ENCODE assay signal across 17 cellular contexts in genomic region chr19:35446194-35446593, GRCh38. TPM values are rescaled to one million over a fixed set of nuclear protein-coding genes. Genes with fewer than 3 reads are reported as not detected.
DNase-seq lines count a peak whose midpoint lies in the region; ATAC-seq and TF ChIP-seq lines count a peak whose summit lies in the region.
"Had no signal": no experiment of that assay in that cellular context is flagged by ENCODE, and none has a peak within 500 bp of the region (broad histone marks: within the 10 kb centered on the region; RNA-seq: fewer than 3 reads in every experiment).

No MANE protein-coding gene starts in this region.

- no peaks in the 10 kb centered on the region for H3K4me1 ChIP-seq in psoas muscle

- H3K4me3 ChIP-seq in psoas muscle, result no peak overlapping the region
- H3K4me3 ChIP-seq: heart left ventricle, transverse colon had no signal

- H3K4me3 Mint-ChIP-seq in activated CD8-positive, alpha-beta memory T cell treated with anti-CD3 and anti-CD28 coated beads, Interleukin-2, amount 10 ng/mL, durations not matched to agents 7 days and 5 days, result no peak overlapping the region
- peak overlapping the region; percentile 8 for H3K4me3 Mint-ChIP-seq in activated naive CD8-positive, alpha-beta T cell treated with anti-CD3 and anti-CD28 coated beads, Interleukin-2, amount 10 ng/mL, durations not matched to agents 7 days and 5 days
- H3K4me3 Mint-ChIP-seq: naive B cell had no signal

- peak; percentile 70 for DNase-seq in activated CD8-positive, alpha-beta memory T cell treated with anti-CD3 and anti-CD28 coated beads, Interleukin-2, amount 10 ng/mL, durations not matched to agents 7 days and 5 days
- DNase-seq in activated CD8-positive, alpha-beta memory T cell treated with anti-CD3 and anti-CD28 coated beads, Interleukin-2, amount 50 U/mL, for 4 hours, result no peak
- peak; percentile 81 for DNase-seq in NOMO-1 treated with DMSO at 0.1 percent for 48 hours (lab: John Stamatoyannopoulos, UW; ENCODE audit: unreplicated experiment)
- no peak for DNase-seq in activated naive CD8-positive, alpha-beta T cell treated with anti-CD3 and anti-CD28 coated beads, Interleukin-2, amount 10 ng/mL, durations not matched to agents 7 days and 5 days
- DNase-seq in stimulated activated CD8-positive, alpha-beta memory T cell treated with anti-CD3 and anti-CD28 coated beads, Interleukin-12 subunit alpha, Interleukin-12 subunit beta, amount 100 ng/mL, for 1 hour (ENCODE audit: low read depth), result peak; percentile 4
- DNase-seq in psoas muscle, result no peak
- DNase-seq: heart left ventricle, left cardiac atrium, naive B cell, NCI-H1048, NCI-H345, transverse colon had no signal

- peak overlapping the region; percentile 35 for H3K27ac Mint-ChIP-seq in activated CD8-positive, alpha-beta memory T cell treated with anti-CD3 and anti-CD28 coated beads, Interleukin-2, amount 10 ng/mL, durations not matched to agents 7 days and 5 days
- peak overlapping the region; percentile 9 for H3K27ac Mint-ChIP-seq in activated naive CD8-positive, alpha-beta T cell treated with anti-CD3 and anti-CD28 coated beads, Interleukin-2, amount 10 ng/mL, durations not matched to agents 7 days and 5 days

- WGBS in psoas muscle, 3 donors, result 66 to 75% (median 69%) methylated on average over 11 of the region's 11 CpGs

- H3K36me3 ChIP-seq in psoas muscle (ENCODE audit: insufficient read depth in 1 of 2, low read depth in 1 of 2), result no peaks in the 10 kb centered on the region
- H3K36me3 ChIP-seq: heart left ventricle, transverse colon had no signal

- peaks cover 47% of the 10 kb centered on the region for H3K4me1 Mint-ChIP-seq in activated CD8-positive, alpha-beta memory T cell treated with anti-CD3 and anti-CD28 coated beads, Interleukin-2, amount 10 ng/mL, durations not matched to agents 7 days and 5 days
- peaks cover 17% of the 10 kb centered on the region for H3K4me1 Mint-ChIP-seq in activated naive CD8-positive, alpha-beta T cell treated with anti-CD3 and anti-CD28 coated beads, Interleukin-2, amount 10 ng/mL, durations not matched to agents 7 days and 5 days

- peaks cover 0 to 3% (median 0%) of the 10 kb centered on the region in 3 donors for H3K27me3 ChIP-seq in psoas muscle (ENCODE audit: insufficient read depth in 3 of 3, low read length in 2 of 3)
- H3K27me3 ChIP-seq: transverse colon had no signal

- peaks cover 27% of the 10 kb centered on the region for H3K27me3 Mint-ChIP-seq in activated CD8-positive, alpha-beta memory T cell treated with anti-CD3 and anti-CD28 coated beads, Interleukin-2, amount 10 ng/mL, durations not matched to agents 7 days and 5 days
- peaks cover 35% of the 10 kb centered on the region for H3K27me3 Mint-ChIP-seq in activated naive CD8-positive, alpha-beta T cell treated with anti-CD3 and anti-CD28 coated beads, Interleukin-2, amount 10 ng/mL, durations not matched to agents 7 days and 5 days

- no peak for TF ChIP-seq CTCF in psoas muscle (IDR thresholded peaks at IDR 0.05)

- H3K36me3 Mint-ChIP-seq in activated CD8-positive, alpha-beta memory T cell treated with anti-CD3 and anti-CD28 coated beads, Interleukin-2, amount 10 ng/mL, durations not matched to agents 7 days and 5 days, result no peaks in the 10 kb centered on the region
- no peaks in the 10 kb centered on the region for H3K36me3 Mint-ChIP-seq in activated naive CD8-positive, alpha-beta T cell treated with anti-CD3 and anti-CD28 coated beads, Interleukin-2, amount 10 ng/mL, durations not matched to agents 7 days and 5 days
- H3K36me3 Mint-ChIP-seq: naive B cell had no signal

- POLR2A ChIA-PET in activated naive CD8-positive, alpha-beta T cell treated with anti-CD3 and anti-CD28 coated beads, Interleukin-2, amount 10 ng/mL, durations not matched to agents 7 days and 5 days (lab: Charles Lee), result no interaction called here

- ATAC-seq in activated CD8-positive, alpha-beta memory T cell treated with anti-CD3 and anti-CD28 coated beads, Interleukin-2, amount 10 ng/mL, durations not matched to agents 7 days and 5 days, result peak; percentile 94
- peak; percentile 56 for ATAC-seq in activated naive CD8-positive, alpha-beta T cell treated with anti-CD3 and anti-CD28 coated beads, Interleukin-2, amount 10 ng/mL, durations not matched to agents 7 days and 5 days (ENCODE audit: low read depth)
- ATAC-seq in HG03432 (IDR thresholded peaks at IDR 0.05; ENCODE audit: unreplicated experiment), result no peak
- no peak for ATAC-seq in HG03571 (IDR thresholded peaks at IDR 0.05; ENCODE audit: unreplicated experiment)
- no peak for ATAC-seq in psoas muscle
- ATAC-seq: left cardiac atrium had no signal

- no peaks in the 10 kb centered on the region for H3K9me3 Mint-ChIP-seq in activated CD8-positive, alpha-beta memory T cell treated with anti-CD3 and anti-CD28 coated beads, Interleukin-2, amount 10 ng/mL, durations not matched to agents 7 days and 5 days (ENCODE audit: low read depth)
- no peaks in the 10 kb centered on the region for H3K9me3 Mint-ChIP-seq in activated naive CD8-positive, alpha-beta T cell treated with anti-CD3 and anti-CD28 coated beads, Interleukin-2, amount 10 ng/mL, durations not matched to agents 7 days and 5 days
- H3K9me3 Mint-ChIP-seq: naive B cell had no signal

- H3K27ac ChIP-seq in psoas muscle, result no peak overlapping the region
- H3K27ac ChIP-seq: epithelial cell of prostate, transverse colon had no signal

- intact Hi-C loops in psoas muscle (cut with DNase I), result no loop called here

- H3K9me3 ChIP-seq in psoas muscle, result no peaks in the 10 kb centered on the region
- H3K9me3 ChIP-seq: heart left ventricle, transverse colon had no signal

- CTCF ChIA-PET in activated CD8-positive, alpha-beta memory T cell treated with anti-CD3 and anti-CD28 coated beads, Interleukin-2, amount 10 ng/mL, durations not matched to agents 7 days and 5 days (lab: Charles Lee), result interaction anchor here (0.5 to 1.7 kb wide), 5 partner anchors 11 to 111 kb away, joined by 3 to 5 read pairs (median 3); no protein-coding TSS in a partner anchor

RNA-seq across cellular contexts. Expression of gene FFAR2, which starts 1.9 kb away (rescaled TPM):
- total RNA-seq in activated CD8-positive, alpha-beta memory T cell treated with anti-CD3 and anti-CD28 coated beads, Interleukin-2, amount 10 ng/mL, durations not matched to agents 7 days and 5 days, result not detected
- not detected for total RNA-seq in activated naive CD8-positive, alpha-beta T cell treated with anti-CD3 and anti-CD28 coated beads, Interleukin-2, amount 10 ng/mL, durations not matched to agents 7 days and 5 days
- under 1 TPM in 3 of 4 donors, not detected in 1; 0.13 to 0.47 (median 0.41) TPM for total RNA-seq in psoas muscle
- polyA plus RNA-seq in psoas muscle, result under 1 TPM; 0.07 to 0.16 (median 0.08) TPM
- total RNA-seq: A673, bronchial epithelial cell had no signal

RNA-seq across cellular contexts. Expression of gene KRTDAP, which starts 44.1 kb away (rescaled TPM):
- total RNA-seq in activated CD8-positive, alpha-beta memory T cell treated with anti-CD3 and anti-CD28 coated beads, Interleukin-2, amount 10 ng/mL, durations not matched to agents 7 days and 5 days, result not detected
- not detected for total RNA-seq in activated naive CD8-positive, alpha-beta T cell treated with anti-CD3 and anti-CD28 coated beads, Interleukin-2, amount 10 ng/mL, durations not matched to agents 7 days and 5 days
- total RNA-seq in psoas muscle, result not detected
- polyA plus RNA-seq in psoas muscle, result not detected
- total RNA-seq: A673, bronchial epithelial cell, heart left ventricle, left cardiac atrium, transverse colon had no signal
- polyA plus RNA-seq: heart left ventricle had no signal

Comparison
In these comparisons a context has a peak if more than half of its experiments do, and no peak if none do; other contexts are left out.
1. DNase-seq: peak in activated CD8-positive, alpha-beta memory T cell treated with anti-CD3 and anti-CD28 coated beads, Interleukin-2, amount 10 ng/mL, durations not matched to agents 7 days and 5 days (single experiment), NOMO-1 treated with DMSO at 0.1 percent for 48 hours (single experiment) and stimulated activated CD8-positive, alpha-beta memory T cell treated with anti-CD3 and anti-CD28 coated beads, Interleukin-12 subunit alpha, Interleukin-12 subunit beta, amount 100 ng/mL, for 1 hour (single experiment); none in activated CD8-positive, alpha-beta memory T cell treated with anti-CD3 and anti-CD28 coated beads, Interleukin-2, amount 50 U/mL, for 4 hours (single experiment), activated naive CD8-positive, alpha-beta T cell treated with anti-CD3 and anti-CD28 coated beads, Interleukin-2, amount 10 ng/mL, durations not matched to agents 7 days and 5 days (single experiment) and psoas muscle (0 of 2).
2. ATAC-seq: peak in activated CD8-positive, alpha-beta memory T cell treated with anti-CD3 and anti-CD28 coated beads, Interleukin-2, amount 10 ng/mL, durations not matched to agents 7 days and 5 days (single experiment) and activated naive CD8-positive, alpha-beta T cell treated with anti-CD3 and anti-CD28 coated beads, Interleukin-2, amount 10 ng/mL, durations not matched to agents 7 days and 5 days (single experiment); none in HG03432 (single experiment), HG03571 (single experiment) and psoas muscle (0 of 4).